In the genomic region with DNA sequence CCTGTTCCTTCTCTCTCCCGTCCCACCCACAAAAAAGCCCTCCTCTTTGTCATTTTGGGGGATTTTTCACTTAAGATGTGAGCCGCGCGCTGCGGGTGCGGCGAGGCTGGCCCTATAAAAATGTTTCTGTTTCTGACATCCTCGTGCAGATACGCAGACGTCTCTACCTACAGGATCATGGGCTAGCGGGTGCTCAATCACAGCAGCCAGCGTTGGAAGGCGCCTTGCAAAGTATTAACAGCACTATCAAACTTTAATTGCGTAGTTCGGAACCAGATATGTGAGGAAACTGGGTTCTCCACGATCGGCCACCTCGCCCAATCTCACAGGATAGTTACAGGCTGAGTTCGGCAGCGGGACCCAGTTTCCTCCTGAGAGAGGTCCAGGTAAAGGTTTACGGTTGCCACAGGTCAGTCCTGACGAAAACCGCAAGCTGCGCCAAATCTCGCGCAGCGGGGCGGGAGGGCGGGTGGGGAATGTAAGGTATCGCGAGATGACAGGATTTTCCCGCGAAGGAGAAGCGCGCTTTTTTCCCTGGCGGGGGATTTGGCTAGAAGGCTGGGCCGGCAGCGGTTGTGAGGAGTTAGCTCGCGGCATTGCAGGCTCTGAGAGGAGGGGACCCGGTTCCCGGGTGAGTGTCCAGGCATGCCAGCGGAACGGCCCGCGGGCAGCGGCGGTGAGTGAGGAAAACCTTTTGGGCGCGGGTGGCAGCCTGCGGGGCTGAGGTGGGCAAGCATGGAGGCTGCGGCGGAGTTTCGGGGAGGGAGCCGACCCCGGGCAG, we compare ENCODE assay signal across 1 cellular context.
TF ChIP-seq lines count a peak whose summit lies in the region.

A gene (plus strand): TSS at position 512 of the 781 bp plus-strand sequence. CDS start 134 bp downstream, at position 646.

TF ChIP-seq in HEK293, 187 proteins besides CTCF, POLR2A, EP300 and RAD21 (continued from another document):
- TF ChIP-seq, protein P1, sequence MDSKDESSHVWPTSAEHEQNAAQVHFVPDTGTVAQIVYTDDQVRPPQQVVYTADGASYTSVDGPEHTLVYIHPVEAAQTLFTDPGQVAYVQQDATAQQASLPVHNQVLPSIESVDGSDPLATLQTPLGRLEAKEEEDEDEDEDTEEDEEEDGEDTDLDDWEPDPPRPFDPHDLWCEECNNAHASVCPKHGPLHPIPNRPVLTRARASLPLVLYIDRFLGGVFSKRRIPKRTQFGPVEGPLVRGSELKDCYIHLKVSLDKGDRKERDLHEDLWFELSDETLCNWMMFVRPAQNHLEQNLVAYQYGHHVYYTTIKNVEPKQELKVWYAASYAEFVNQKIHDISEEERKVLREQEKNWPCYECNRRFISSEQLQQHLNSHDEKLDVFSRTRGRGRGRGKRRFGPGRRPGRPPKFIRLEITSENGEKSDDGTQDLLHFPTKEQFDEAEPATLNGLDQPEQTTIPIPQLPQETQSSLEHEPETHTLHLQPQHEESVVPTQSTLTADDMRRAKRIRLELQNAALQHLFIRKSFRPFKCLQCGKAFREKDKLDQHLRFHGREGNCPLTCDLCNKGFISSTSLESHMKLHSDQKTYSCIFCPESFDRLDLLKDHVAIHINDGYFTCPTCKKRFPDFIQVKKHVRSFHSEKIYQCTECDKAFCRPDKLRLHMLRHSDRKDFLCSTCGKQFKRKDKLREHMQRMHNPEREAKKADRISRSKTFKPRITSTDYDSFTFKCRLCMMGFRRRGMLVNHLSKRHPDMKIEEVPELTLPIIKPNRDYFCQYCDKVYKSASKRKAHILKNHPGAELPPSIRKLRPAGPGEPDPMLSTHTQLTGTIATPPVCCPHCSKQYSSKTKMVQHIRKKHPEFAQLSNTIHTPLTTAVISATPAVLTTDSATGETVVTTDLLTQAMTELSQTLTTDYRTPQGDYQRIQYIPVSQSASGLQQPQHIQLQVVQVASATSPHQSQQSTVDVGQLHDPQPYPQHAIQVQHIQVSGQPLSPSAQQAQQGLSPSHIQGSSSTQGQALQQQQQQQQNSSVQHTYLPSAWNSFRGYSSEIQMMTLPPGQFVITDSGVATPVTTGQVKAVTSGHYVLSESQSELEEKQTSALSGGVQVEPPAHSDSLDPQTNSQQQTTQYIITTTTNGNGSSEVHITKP (tag by site-specific recombination; IDR thresholded peaks at IDR 0.05), result peak; percentile 10; the same call in 1 of the 2 replicates
- TF ChIP-seq ZFHX2 (tag by site-specific recombination; conservative IDR thresholded peaks at IDR 0.05) (peak; percentile 29; the same call in 1 of the 2 replicates), GLIS2 (tag by site-specific recombination; IDR thresholded peaks at IDR 0.05) (peak; percentile 54), GLIS1 (tag by site-specific recombination; IDR thresholded peaks at IDR 0.05) (peak; percentile 65), SP3 (tag by site-specific recombination; IDR thresholded peaks at IDR 0.05) (peak; percentile 32; the same call in 1 of the 2 replicates), ZBTB17 (tag by site-specific recombination; IDR thresholded peaks at IDR 0.05) (peak; percentile 75), ZNF654 (tag by site-specific recombination; IDR thresholded peaks at IDR 0.05; ENCODE audit: low read depth) (no peak), ZBTB1 (tag by site-specific recombination; IDR thresholded peaks at IDR 0.05) (no peak), ZNF843 (tag by site-specific recombination; IDR thresholded peaks at IDR 0.05) (peak; percentile 32; the same call in 1 of the 2 replicates), ZNF747 (tag by site-specific recombination; IDR thresholded peaks at IDR 0.05) (no peak), OSR2 (tag by site-specific recombination; IDR thresholded peaks at IDR 0.05) (no peak), YY2 (tag by site-specific recombination; IDR thresholded peaks at IDR 0.05) (0 out of 2 replicates have a peak, but pooled peaks have one; percentile 56), ZNF514 (tag by site-specific recombination; IDR thresholded peaks at IDR 0.05) (no peak), ZEB2 (tag by site-specific recombination; IDR thresholded peaks at IDR 0.05) (peak; percentile 53; the same call in 1 of the 2 replicates), IKZF3 (tag by site-specific recombination; IDR thresholded peaks at IDR 0.05) (peak; percentile 49; the same call in 1 of the 2 replicates), ZNF76 (tag by site-specific recombination; IDR thresholded peaks at IDR 0.05; ENCODE audit: borderline replicate concordance, low read depth) (peak; percentile 46; the same call in 1 of the 2 replicates), ZNF501 (tag by site-specific recombination; IDR thresholded peaks at IDR 0.05) (peak; percentile 69; the same call in 1 of the 2 replicates), ZNF114 (tag by site-specific recombination; IDR thresholded peaks at IDR 0.05) (no peak), ZFP3 (tag by site-specific recombination; IDR thresholded peaks at IDR 0.05; ENCODE audit: low read depth) (no peak), ZNF366 (tag by site-specific recombination; conservative IDR thresholded peaks at IDR 0.05) (no peak; the same call in 1 of the 2 replicates), SP2 (tag by site-specific recombination; IDR thresholded peaks at IDR 0.05) (peak; percentile 35), ZNF155 (tag by site-specific recombination; IDR thresholded peaks at IDR 0.05) (no peak)
- TF ChIP-seq, protein P2, sequence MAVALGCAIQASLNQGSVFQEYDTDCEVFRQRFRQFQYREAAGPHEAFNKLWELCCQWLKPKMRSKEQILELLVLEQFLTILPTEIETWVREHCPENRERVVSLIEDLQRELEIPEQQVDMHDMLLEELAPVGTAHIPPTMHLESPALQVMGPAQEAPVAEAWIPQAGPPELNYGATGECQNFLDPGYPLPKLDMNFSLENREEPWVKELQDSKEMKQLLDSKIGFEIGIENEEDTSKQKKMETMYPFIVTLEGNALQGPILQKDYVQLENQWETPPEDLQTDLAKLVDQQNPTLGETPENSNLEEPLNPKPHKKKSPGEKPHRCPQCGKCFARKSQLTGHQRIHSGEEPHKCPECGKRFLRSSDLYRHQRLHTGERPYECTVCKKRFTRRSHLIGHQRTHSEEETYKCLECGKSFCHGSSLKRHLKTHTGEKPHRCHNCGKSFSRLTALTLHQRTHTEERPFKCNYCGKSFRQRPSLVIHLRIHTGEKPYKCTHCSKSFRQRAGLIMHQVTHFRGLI (tag by site-specific recombination; IDR thresholded peaks at IDR 0.05), result no peak
- TF ChIP-seq, protein P3, sequence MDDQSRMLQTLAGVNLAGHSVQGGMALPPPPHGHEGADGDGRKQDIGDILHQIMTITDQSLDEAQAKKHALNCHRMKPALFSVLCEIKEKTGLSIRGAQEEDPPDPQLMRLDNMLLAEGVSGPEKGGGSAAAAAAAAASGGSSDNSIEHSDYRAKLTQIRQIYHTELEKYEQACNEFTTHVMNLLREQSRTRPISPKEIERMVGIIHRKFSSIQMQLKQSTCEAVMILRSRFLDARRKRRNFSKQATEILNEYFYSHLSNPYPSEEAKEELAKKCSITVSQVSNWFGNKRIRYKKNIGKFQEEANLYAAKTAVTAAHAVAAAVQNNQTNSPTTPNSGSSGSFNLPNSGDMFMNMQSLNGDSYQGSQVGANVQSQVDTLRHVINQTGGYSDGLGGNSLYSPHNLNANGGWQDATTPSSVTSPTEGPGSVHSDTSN (CRISPR knock-in tag; IDR thresholded peaks at IDR 0.05), result peak; percentile 56; the same call in 1 of the 2 replicates
- TF ChIP-seq, protein P4, sequence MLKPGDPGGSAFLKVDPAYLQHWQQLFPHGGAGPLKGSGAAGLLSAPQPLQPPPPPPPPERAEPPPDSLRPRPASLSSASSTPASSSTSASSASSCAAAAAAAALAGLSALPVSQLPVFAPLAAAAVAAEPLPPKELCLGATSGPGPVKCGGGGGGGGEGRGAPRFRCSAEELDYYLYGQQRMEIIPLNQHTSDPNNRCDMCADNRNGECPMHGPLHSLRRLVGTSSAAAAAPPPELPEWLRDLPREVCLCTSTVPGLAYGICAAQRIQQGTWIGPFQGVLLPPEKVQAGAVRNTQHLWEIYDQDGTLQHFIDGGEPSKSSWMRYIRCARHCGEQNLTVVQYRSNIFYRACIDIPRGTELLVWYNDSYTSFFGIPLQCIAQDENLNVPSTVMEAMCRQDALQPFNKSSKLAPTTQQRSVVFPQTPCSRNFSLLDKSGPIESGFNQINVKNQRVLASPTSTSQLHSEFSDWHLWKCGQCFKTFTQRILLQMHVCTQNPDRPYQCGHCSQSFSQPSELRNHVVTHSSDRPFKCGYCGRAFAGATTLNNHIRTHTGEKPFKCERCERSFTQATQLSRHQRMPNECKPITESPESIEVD (tag by site-specific recombination; IDR thresholded peaks at IDR 0.05), result no peak
- TF ChIP-seq, protein P5, sequence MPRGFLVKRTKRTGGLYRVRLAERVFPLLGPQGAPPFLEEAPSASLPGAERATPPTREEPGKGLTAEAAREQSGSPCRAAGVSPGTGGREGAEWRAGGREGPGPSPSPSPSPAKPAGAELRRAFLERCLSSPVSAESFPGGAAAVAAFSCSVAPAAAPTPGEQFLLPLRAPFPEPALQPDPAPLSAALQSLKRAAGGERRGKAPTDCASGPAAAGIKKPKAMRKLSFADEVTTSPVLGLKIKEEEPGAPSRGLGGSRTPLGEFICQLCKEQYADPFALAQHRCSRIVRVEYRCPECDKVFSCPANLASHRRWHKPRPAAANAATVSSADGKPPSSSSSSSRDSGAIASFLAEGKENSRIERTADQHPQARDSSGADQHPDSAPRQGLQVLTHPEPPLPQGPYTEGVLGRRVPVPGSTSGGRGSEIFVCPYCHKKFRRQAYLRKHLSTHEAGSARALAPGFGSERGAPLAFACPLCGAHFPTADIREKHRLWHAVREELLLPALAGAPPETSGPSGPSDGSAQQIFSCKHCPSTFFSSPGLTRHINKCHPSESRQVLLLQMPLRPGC (tag by site-specific recombination; IDR thresholded peaks at IDR 0.05), result peak; percentile 11; the same call in 1 of the 2 replicates
- TF ChIP-seq, protein P6, sequence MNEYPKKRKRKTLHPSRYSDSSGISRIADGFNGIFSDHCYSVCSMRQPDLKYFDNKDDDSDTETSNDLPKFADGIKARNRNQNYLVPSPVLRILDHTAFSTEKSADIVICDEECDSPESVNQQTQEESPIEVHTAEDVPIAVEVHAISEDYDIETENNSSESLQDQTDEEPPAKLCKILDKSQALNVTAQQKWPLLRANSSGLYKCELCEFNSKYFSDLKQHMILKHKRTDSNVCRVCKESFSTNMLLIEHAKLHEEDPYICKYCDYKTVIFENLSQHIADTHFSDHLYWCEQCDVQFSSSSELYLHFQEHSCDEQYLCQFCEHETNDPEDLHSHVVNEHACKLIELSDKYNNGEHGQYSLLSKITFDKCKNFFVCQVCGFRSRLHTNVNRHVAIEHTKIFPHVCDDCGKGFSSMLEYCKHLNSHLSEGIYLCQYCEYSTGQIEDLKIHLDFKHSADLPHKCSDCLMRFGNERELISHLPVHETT (tag by site-specific recombination; IDR thresholded peaks at IDR 0.05), result peak; percentile 22; the same call in 1 of the 2 replicates
TF ChIP-seq in HEK293: peak in this region for 48.
